12 cellular contexts compared by ENCODE assay signal in genomic region chr12:109277899-109278762, GRCh38. TPM values are rescaled to one million over a fixed set of nuclear protein-coding genes. Genes with fewer than 3 reads are reported as not detected.
A peak's percentile ranks its signal among the peaks of the same experiment; 100 is the strongest.
DNase-seq lines count a peak whose midpoint lies in the region; ATAC-seq, FAIRE-seq and TF ChIP-seq lines count a peak whose summit lies in the region.
"Had no signal": no experiment of that assay in that cellular context is flagged by ENCODE, and none has a peak within 500 bp of the region (broad histone marks: within the 10 kb centered on the region; RNA-seq: fewer than 3 reads in every experiment).

No MANE protein-coding gene starts in this region.

- DNase-seq in Daoy (ENCODE audit: low read depth): peak; percentile 23
- peak; percentile 79 for DNase-seq in NCI-H2171 treated with DMSO at 0.1 percent for 48 hours (lab: John Stamatoyannopoulos, UW)
- peak; percentile 13 for DNase-seq in epithelial cell of esophagus (ENCODE audit: low read depth)
- no peak for DNase-seq in omental fat pad (ENCODE audit: low spot score)
- DNase-seq in frontal cortex (ENCODE audit: low spot score in 2 of 2): no peak
- no peak for DNase-seq in Calu3
- DNase-seq: glutamatergic neuron, RPMI8226 had no signal

- H3K4me3 ChIP-seq in epithelial cell of esophagus (ENCODE audit: low read length): no peak overlapping the region
- H3K4me3 ChIP-seq: ascending aorta had no signal

- intact Hi-C loops in Calu3 (cut with micrococcal nuclease; ENCODE audit: unreplicated experiment): no loop called here

- no peaks in the 10 kb centered on the region for H3K4me1 Mint-ChIP-seq in Calu3 (ENCODE audit: low read depth, unreplicated experiment)

- H3K27me3 Mint-ChIP-seq in Calu3 (ENCODE audit: unreplicated experiment): peaks cover 78% of the 10 kb centered on the region

- no peak overlapping the region for H3K27ac Mint-ChIP-seq in Calu3 (ENCODE audit: unreplicated experiment)

- no TSS peak for BruUV-seq in Calu3 (replicated peaks; lab: Mats Ljungman, UMichigan)

- no peak overlapping the region for H3K4me3 Mint-ChIP-seq in Calu3 (ENCODE audit: low read depth, unreplicated experiment)
- H3K4me3 Mint-ChIP-seq: neural crest cell had no signal

- ATAC-seq in omental fat pad (ENCODE audit: low FRiP score): peak; percentile 77
- no peak for ATAC-seq in GM19463 (IDR thresholded peaks at IDR 0.05; ENCODE audit: unreplicated experiment)
- no peak for ATAC-seq in GM18870 (IDR thresholded peaks at IDR 0.05; ENCODE audit: unreplicated experiment)

- CTCF ChIA-PET in Calu3 (lab: Charles Lee): interaction anchor here (0.8 kb wide), 1 partner anchor 14 kb away, joined by 5 read pairs; no protein-coding TSS in a partner anchor

- H3K9me3 Mint-ChIP-seq in Calu3 (ENCODE audit: low read depth, unreplicated experiment): no peaks in the 10 kb centered on the region
- H3K9me3 Mint-ChIP-seq: neural crest cell had no signal

- FAIRE-seq in frontal cortex (lab: Jason Lieb, UNC): no peak

- TF ChIP-seq CTCF in epithelial cell of esophagus (IDR thresholded peaks at IDR 0.05; ENCODE audit: insufficient read depth, low read depth, low read length, missing control alignments): no peak
- TF ChIP-seq CTCF in omental fat pad (IDR thresholded peaks at IDR 0.05): no peak
- no peak for TF ChIP-seq CTCF in Calu3 (IDR thresholded peaks at IDR 0.05; ENCODE audit: unreplicated experiment)

- H3K36me3 Mint-ChIP-seq in Calu3 (ENCODE audit: insufficient read depth, unreplicated experiment): no peaks in the 10 kb centered on the region

RNA-seq across cellular contexts. Expression of gene FOXN4, which starts 31.0 kb away (rescaled TPM):
- 0.06 and 0.12 TPM in 2 replicates for total RNA-seq in Daoy (2014; rRNA removed; shearing (Covaris generic))
- total RNA-seq in omental fat pad (not detected), frontal cortex (under 0.01 TPM), Calu3 (2022) (not detected in 2 replicates)
- total RNA-seq: ascending aorta had no signal

Comparison
In these comparisons a context has a peak if more than half of its experiments do, and no peak if none do; other contexts are left out.
1. DNase-seq: peak in Daoy (single experiment), NCI-H2171 treated with DMSO at 0.1 percent for 48 hours (single experiment) and epithelial cell of esophagus (single experiment); none in omental fat pad (single experiment), frontal cortex (0 of 2) and Calu3 (single experiment).